Comparison of ENCODE assay signal across 20 cellular contexts in the genomic region with DNA sequence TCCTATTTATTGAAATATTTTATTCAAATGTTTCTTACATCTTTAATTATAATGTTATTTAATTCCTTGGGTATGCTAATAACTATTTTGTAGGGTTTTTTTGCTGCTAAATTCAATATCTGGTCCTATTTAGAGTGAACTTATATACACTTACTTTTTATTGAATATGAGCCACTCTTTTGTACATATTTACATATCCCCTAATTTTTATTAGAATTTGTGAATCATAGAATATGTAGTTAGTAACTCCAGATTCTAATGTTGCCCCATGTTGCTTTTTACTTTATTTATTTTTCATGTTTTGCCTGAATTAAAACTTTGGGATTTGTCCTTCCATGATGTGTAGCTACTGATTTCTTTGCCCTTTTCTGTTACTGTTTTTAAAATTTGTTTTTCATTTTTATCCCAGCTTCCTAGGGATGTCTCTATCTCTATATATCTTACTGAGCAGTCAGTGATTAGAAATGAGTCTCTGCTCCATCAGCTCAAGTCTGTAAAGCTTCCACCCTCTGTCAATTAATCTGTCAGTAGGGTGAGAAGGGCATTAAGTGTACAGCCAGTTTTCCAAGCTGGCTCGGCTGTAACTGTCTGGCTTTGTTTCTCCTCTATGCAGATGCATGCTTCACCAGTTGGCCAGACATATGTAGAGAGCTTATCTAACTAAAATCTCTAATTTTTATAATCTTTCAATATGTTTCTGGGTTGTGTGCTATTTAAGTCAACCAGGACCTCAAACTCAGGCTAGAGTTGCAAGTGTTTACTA.
"Had no signal": no experiment of that assay in that cellular context is flagged by ENCODE, and none has a peak within 500 bp of the region (broad histone marks: within the 10 kb centered on the region; RNA-seq: fewer than 3 reads in every experiment).

No MANE protein-coding gene starts in this region.

- ATAC-seq: activated CD8-positive, alpha-beta T cell treated with anti-CD3 and anti-CD28 coated beads for 36 hours; activated naive CD8-positive, alpha-beta T cell treated with anti-CD3 and anti-CD28 coated beads, Interleukin-2, amount 50 U/mL, for 24 hours; foreskin keratinocyte; left lobe of liver; natural killer cell treated with Interleukin-12 subunit alpha and Interleukin-12 subunit beta and Interleukin-15 and Interleukin-18, amount 100 ng/mL, for 72 hours; stimulated activated naive CD8-positive, alpha-beta T cell treated with anti-CD3 and anti-CD28 coated beads, Interleukin-15, Interleukin-2, amounts not matched to agents 100 U/mL and 50 U/mL, for 24 hours had no signal

- H3K36me3 ChIP-seq: colonic mucosa, tibial artery had no signal

- H3K27me3 ChIP-seq: colonic mucosa, foreskin keratinocyte, tibial artery had no signal

- H3K9me3 ChIP-seq: colonic mucosa, tibial artery had no signal

- H3K4me3 ChIP-seq: colonic mucosa, lung, tibial artery had no signal

- H3K27ac ChIP-seq: colonic mucosa, foreskin keratinocyte, tibial artery had no signal

- DNase-seq: activated CD4-positive, alpha-beta T cell treated with anti-CD3 and anti-CD28 coated beads, Interleukin-2, amount 10 ng/mL, durations not matched to agents 24 days and 14 days; activated CD4-positive, CD25-positive, alpha-beta regulatory T cell; activated CD8-positive, alpha-beta T cell treated with anti-CD3 and anti-CD28 coated beads for 36 hours; activated naive CD4-positive, alpha-beta T cell treated with anti-CD3 and anti-CD28 coated beads, Interleukin-2, amount 10 ng/mL, durations not matched to agents 7 days and 5 days; activated naive CD8-positive, alpha-beta T cell treated with anti-CD3 and anti-CD28 coated beads, Interleukin-2, amount 50 U/mL, for 24 hours; activated T-cell treated with anti-CD3 and anti-CD28 coated beads, Interleukin-2, amount 50 U/mL, for 1 hour; anterior cingulate cortex; central memory CD4-positive, alpha-beta T cell; colonic mucosa; foreskin keratinocyte; hippocampal formation; islet precursor cell; occipital lobe; posterior cingulate gyrus; stimulated activated naive CD8-positive, alpha-beta T cell treated with anti-CD3 and anti-CD28 coated beads, Interleukin-15, Interleukin-2, amounts not matched to agents 100 U/mL and 50 U/mL, for 24 hours; substantia nigra; tibial artery had no signal
